ENCODE assay signal across 23 cellular contexts in the genomic region with DNA sequence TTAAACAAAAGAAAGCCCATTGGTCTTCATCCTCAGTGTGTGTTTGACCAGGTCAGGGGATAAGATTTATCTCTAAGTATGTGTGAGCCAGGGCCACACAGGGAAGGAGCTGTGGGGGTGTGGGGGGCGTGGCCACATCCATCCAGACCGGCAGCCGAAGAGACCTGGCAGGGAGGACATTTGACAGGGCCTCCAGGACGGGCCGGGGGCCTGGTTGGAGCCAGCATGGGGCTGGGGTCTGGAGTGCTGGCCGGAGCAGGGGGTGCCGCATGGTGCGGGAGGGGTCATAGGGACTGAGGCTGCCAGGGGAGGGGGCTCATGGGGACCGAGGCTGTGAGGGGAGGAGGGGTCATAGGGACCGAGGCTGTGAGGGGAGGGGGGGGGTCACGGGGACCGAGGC. TPM values are rescaled to one million over a fixed set of nuclear protein-coding genes. Genes with fewer than 3 reads are reported as not detected.
DNase-seq lines count a peak whose midpoint lies in the region; ATAC-seq, FAIRE-seq and TF ChIP-seq lines count a peak whose summit lies in the region.
"Had no signal": no experiment of that assay in that cellular context is flagged by ENCODE, and none has a peak within 500 bp of the region (broad histone marks: within the 10 kb centered on the region; RNA-seq: fewer than 3 reads in every experiment).

No MANE protein-coding gene starts in this region.

- H3K36me3 Mint-ChIP-seq in nephron progenitor cell (ENCODE audit: low read depth) = no peaks in the 10 kb centered on the region
- H3K36me3 Mint-ChIP-seq: CD8-positive, alpha-beta T cell had no signal

- H3K4me3 ChIP-seq in heart right ventricle = no peak overlapping the region
- no peak overlapping the region for H3K4me3 ChIP-seq in A549
- H3K4me3 ChIP-seq in IMR-90 (ENCODE audit: insufficient read depth, low read depth, low read length) = no peak overlapping the region
- H3K4me3 ChIP-seq: MG63 had no signal

- in situ Hi-C loops in IMR-90 (cut with MboI; ENCODE audit: low sequenced_read_pairs) = no loop called here

- H3K27me3 Mint-ChIP-seq in nephron progenitor cell (ENCODE audit: low read depth, poor library complexity) = no peaks in the 10 kb centered on the region

- no peaks in the 10 kb centered on the region for H3K9me3 Mint-ChIP-seq in nephron progenitor cell
- H3K9me3 Mint-ChIP-seq: CD8-positive, alpha-beta T cell had no signal

- H3K4me1 ChIP-seq in heart right ventricle (peaks cover 0 to 26% (median 11%) of the 10 kb centered on the region in 9 donors), A549 (peaks cover 18% of the 10 kb centered on the region), IMR-90 (ENCODE audit: control insufficient read depth, insufficient read depth, low read length) (peaks cover 9% of the 10 kb centered on the region)
- H3K4me1 ChIP-seq: Caco-2 had no signal

- FAIRE-seq in A549 (lab: Jason Lieb, UNC) = no peak
- FAIRE-seq: A204.1, G401.6 had no signal

- H4K5ac ChIP-seq in IMR-90 (ENCODE audit: low read depth, low read length) = no peak overlapping the region

- H2AK5ac ChIP-seq in IMR-90 (ENCODE audit: low read depth, low read length) = no peak overlapping the region

- H3K36me3 ChIP-seq in heart right ventricle = peaks cover 0 to 91% (median 32%) of the 10 kb centered on the region in 9 donors
- H3K36me3 ChIP-seq in IMR-90 (ENCODE audit: control insufficient read depth, insufficient read depth, low read length) = peaks cover 32% of the 10 kb centered on the region
- H3K36me3 ChIP-seq: MG63 had no signal

- H2BK120ac ChIP-seq in IMR-90 (ENCODE audit: low read depth, low read length) = no peak overlapping the region

- dilution Hi-C loops in IMR-90 (cut with HindIII; ENCODE audit: low sequenced_read_pairs, unreplicated experiment) = no loop called here

- H3K9ac ChIP-seq in IMR-90 (ENCODE audit: low read depth, low read length) = no peak overlapping the region

- H3K4me1 Mint-ChIP-seq in nephron progenitor cell = peaks cover 9% of the 10 kb centered on the region

- H3K27ac ChIP-seq in heart right ventricle (no peak overlapping the region), A549 (peak overlapping the region; percentile 68 to 87), IMR-90 (ENCODE audit: insufficient read depth, low read length) (no peak overlapping the region)
- H3K27ac ChIP-seq: C4-2B, HL-60 had no signal

- no peak overlapping the region for H3K18ac ChIP-seq in IMR-90 (ENCODE audit: low read depth, low read length)

- H2AFZ ChIP-seq in IMR-90 (replicated peaks; ENCODE audit: low read length, poor library complexity) = no peak overlapping the region

- H4K20me1 ChIP-seq in IMR-90 (ENCODE audit: insufficient read depth, low read length) = peaks cover 30% of the 10 kb centered on the region

- BruUV-seq in IMR-90 (replicated peaks; lab: Mats Ljungman, UMichigan) = no TSS peak

- H3K14ac ChIP-seq in IMR-90 (replicated peaks; ENCODE audit: low read depth, low read length) = no peak overlapping the region

- ATAC-seq in left cardiac atrium = no peak
- no peak for ATAC-seq in heart right ventricle
- ATAC-seq in A549 = no peak
- ATAC-seq in IMR-90 (ENCODE audit: low read depth) = no peak
- ATAC-seq in GM19328 (IDR thresholded peaks at IDR 0.05; ENCODE audit: unreplicated experiment) = no peak
- no peak for ATAC-seq in GM21447 (IDR thresholded peaks at IDR 0.05; ENCODE audit: unreplicated experiment)
- no peak for ATAC-seq in HG03097 (IDR thresholded peaks at IDR 0.05; ENCODE audit: low FRiP score, unreplicated experiment)
- ATAC-seq: CD8-positive, alpha-beta T cell had no signal

- H3K27me3 ChIP-seq in heart right ventricle (no peaks in the 10 kb centered on the region), IMR-90 (ENCODE audit: control insufficient read depth, insufficient read depth, low read length) (no peaks in the 10 kb centered on the region)
- H3K27me3 ChIP-seq: MG63 had no signal

- peaks cover 4 to 63% of the 10 kb centered on the region in 2 experiments; a peak in 3 of 4 replicates for H3K79me1 ChIP-seq in IMR-90 (ENCODE audit: low read depth in 1 of 2, low read length in 2 of 2)

- no peak overlapping the region; the same call in 2 of the 3 replicates for H3K4me2 ChIP-seq in A549
- no peak overlapping the region for H3K4me2 ChIP-seq in IMR-90 (ENCODE audit: low read depth, low read length)

- peaks cover 10% of the 10 kb centered on the region for H3K9me1 ChIP-seq in IMR-90 (ENCODE audit: insufficient read depth, low read length)

- TF ChIP-seq RAD21 in A549 (conservative IDR thresholded peaks at IDR 0.05 in 1 of 2, IDR thresholded peaks at IDR 0.05 in 1 of 2) (no peak), IMR-90 (IDR thresholded peaks at IDR 0.05; ENCODE audit: low read length) (no peak)

- intact Hi-C loops in left cardiac atrium (cut with DNase I) (no loop called here), heart right ventricle (cut with DNase I) (loop anchor here in 1 of 10 donors (5.0 kb wide), 1 partner anchor 988 kb away; no protein-coding TSS in a partner anchor), IMR-90 (cut with micrococcal nuclease) (no loop called here)

- TF ChIP-seq CTCF in heart right ventricle (IDR thresholded peaks at IDR 0.05) (no peak), A549 (IDR thresholded peaks at IDR 0.05) (no peak), IMR-90 (conservative IDR thresholded peaks at IDR 0.05; ENCODE audit: low read depth, low read length) (no peak), nephron progenitor cell (IDR thresholded peaks at IDR 0.05) (no peak)

- H3K56ac ChIP-seq in IMR-90 (ENCODE audit: extremely low read depth, insufficient read depth, low read length) = no peak overlapping the region

- peak overlapping the region; percentile 17 for H2BK5ac ChIP-seq in IMR-90 (ENCODE audit: low read depth, low read length, poor library complexity, severe bottlenecking)

- no peak overlapping the region for H2AK9ac ChIP-seq in IMR-90 (replicated peaks; ENCODE audit: low read depth, low read length, poor library complexity)

- CTCF ChIA-PET in A549 (lab: Yijun Ruan, JAX) (interaction anchor here (0.5 to 3.0 kb wide), 4 partner anchors 11 to 338 kb away, joined by 3 to 13 read pairs (median 7); no protein-coding TSS in a partner anchor), IMR-90 (lab: Yijun Ruan, JAX) (no interaction called here)

- no peak overlapping the region for H4K8ac ChIP-seq in IMR-90 (ENCODE audit: low read depth in 2 of 2, low read length in 2 of 2)

- H3K4ac ChIP-seq in IMR-90 (ENCODE audit: low read depth, low read length) = no peak overlapping the region

- 67 to 73% methylated on average over 10 to 12 of the region's 12 CpGs for WGBS in heart right ventricle, 2 donors
- 92% methylated on average over 2 of the region's 12 CpGs for WGBS in A549 (ENCODE audit: missing lambda C conversion rate)
- WGBS in IMR-90 (ENCODE audit: extremely low coverage in 2 of 2, insufficient read length in 1 of 2), 2 experiments = 73% methylated on average over 9 of the region's 12 CpGs; no CpG with 5 or more reads in 1 of the 2 experiments

- no peak overlapping the region for H4K91ac ChIP-seq in IMR-90 (ENCODE audit: insufficient read depth, low read depth, low read length)

- no peak overlapping the region for H3K23ac ChIP-seq in IMR-90 (ENCODE audit: low read depth, low read length)

- no peaks in the 10 kb centered on the region for H3K9me3 ChIP-seq in heart right ventricle
- H3K9me3 ChIP-seq in A549 = no peaks in the 10 kb centered on the region
- H3K9me3 ChIP-seq in IMR-90 (ENCODE audit: control insufficient read depth, insufficient read depth, low read length) = no peaks in the 10 kb centered on the region
- H3K9me3 ChIP-seq: Caco-2, MG63 had no signal

- peak; percentile 14 for DNase-seq in left cardiac atrium
- no peak for DNase-seq in heart right ventricle
- DNase-seq in A549 (ENCODE audit: low read depth in 1 of 2, low spot score in 1 of 2) = no peak
- no peak for DNase-seq in IMR-90
- DNase-seq in nephron progenitor cell = peak; percentile 38
- DNase-seq: AML-193, Caco-2, GOT3, Kasumi-1, MG63, NCI-H2081, NCI-H2227 treated with DMSO at 0.1 percent for 48 hours, NCI-H69, RPMI8226, SHP77 treated with DMSO at 0.1 percent for 48 hours had no signal

- H3K27ac Mint-ChIP-seq in nephron progenitor cell = no peak overlapping the region
- H3K27ac Mint-ChIP-seq: CD8-positive, alpha-beta T cell had no signal

- no peak overlapping the region for H2BK20ac ChIP-seq in IMR-90 (ENCODE audit: low read depth, low read length)

- TF ChIP-seq POLR2A in A549 (IDR thresholded peaks at IDR 0.05; ENCODE audit: low read length) (no peak), IMR-90 (IDR thresholded peaks at IDR 0.05; ENCODE audit: low read depth, low read length) (no peak)

- no peak for TF ChIP-seq EP300 in A549 (IDR thresholded peaks at IDR 0.05)

- no peak overlapping the region for H3K4me3 Mint-ChIP-seq in nephron progenitor cell
- H3K4me3 Mint-ChIP-seq: CD8-positive, alpha-beta T cell had no signal

- POLR2A ChIA-PET in A549 (lab: Yijun Ruan, JAX) = no interaction called here
- POLR2A ChIA-PET in IMR-90 (lab: Charles Lee; ENCODE audit: unreplicated experiment) = no interaction called here

- H2BK15ac ChIP-seq in IMR-90 (ENCODE audit: low read depth, low read length) = no peak overlapping the region

RNA-seq across cellular contexts. Expression of a gene that starts 20.4 kb away (rescaled TPM):
- total RNA-seq in left cardiac atrium (1 to 10 TPM; 4.3 to 6.1 TPM), heart right ventricle (1 to 10 TPM in 5 of 10 donors, under 1 TPM in 5; 0.42 to 8.9 (median 0.99) TPM), IMR-90 (2012; rRNA removed) (0.18 and 0.28 TPM in 2 replicates)
- polyA plus RNA-seq in heart right ventricle (1 to 10 TPM; 1.0 to 1.4 TPM), A549 (2011; rRNA removed) (0.06 and 0.07 TPM in 2 replicates), A549 (2017; fragmentation: RNase III; extraction: RNeasy Plus Mini Kit Qiagen cat#74134 plus additional on column Dnase treatment) (0.04 TPM in 1 of 3 replicates, not detected in the others), IMR-90 (2012; rRNA removed) (0.04 TPM in 1 of 2 replicates, not detected in the other)
- 0.07 and 0.10 TPM in 2 replicates for polyA plus RNA-seq in A549 (2012; cell fraction: cytosol; rRNA removed)
- 0.16 TPM in 1 of 2 replicates, not detected in the other for polyA plus RNA-seq in A549 (2012; cell fraction: nucleus; rRNA removed)
- not detected in 2 replicates for polyA minus RNA-seq in A549 (2011; rRNA and poly(A)+ RNA removed)
- 0.04 TPM in 1 of 2 replicates, not detected in the other for polyA plus RNA-seq in IMR-90 (2012; cell fraction: cytosol; rRNA removed)
- polyA plus RNA-seq in IMR-90 (2012; cell fraction: nucleus; rRNA removed; ENCODE audit: low replicate concordance) = 0.33 and 0.40 TPM in 2 replicates
- total RNA-seq: Caco-2 had no signal

RNA-seq across cellular contexts. Expression of a gene that starts 21.2 kb away (rescaled TPM):
- 10 to 100 TPM; 55.1 to 64.3 TPM for total RNA-seq in left cardiac atrium
- total RNA-seq in heart right ventricle = 10 to 100 TPM; 57.4 to 83.2 (median 68.8) TPM
- 10 to 100 TPM; 28.2 to 40.7 TPM for polyA plus RNA-seq in heart right ventricle
- 5.5 and 8.6 TPM in 2 replicates for polyA plus RNA-seq in A549 (2011; rRNA removed)
- polyA plus RNA-seq in A549 (2012; cell fraction: cytosol; rRNA removed) = 24.3 and 29.2 TPM in 2 replicates
- polyA plus RNA-seq in A549 (2012; cell fraction: nucleus; rRNA removed) = 26.9 and 28.9 TPM in 2 replicates
- polyA plus RNA-seq in A549 (2017; fragmentation: RNase III; extraction: RNeasy Plus Mini Kit Qiagen cat#74134 plus additional on column Dnase treatment) = 29.0 to 32.8 TPM (median 30.5 TPM) in 3 replicates
- 6.7 and 19.2 TPM in 2 replicates for polyA minus RNA-seq in A549 (2011; rRNA and poly(A)+ RNA removed)
- 25.5 and 34.4 TPM in 2 replicates for total RNA-seq in IMR-90 (2012; rRNA removed)
- 33.3 and 44.5 TPM in 2 replicates for polyA plus RNA-seq in IMR-90 (2012; rRNA removed)
- 29.2 and 50.1 TPM in 2 replicates for polyA plus RNA-seq in IMR-90 (2012; cell fraction: cytosol; rRNA removed)
- 24.5 and 49.2 TPM in 2 replicates for polyA plus RNA-seq in IMR-90 (2012; cell fraction: nucleus; rRNA removed; ENCODE audit: low replicate concordance)

RNA-seq across cellular contexts. Expression of a gene that starts 53.1 kb away (rescaled TPM):
- total RNA-seq in left cardiac atrium (100 to 1,000 TPM; 698 to 715 TPM), heart right ventricle (100 to 1,000 TPM; 653 to 857 (median 758) TPM), IMR-90 (2012; rRNA removed) (119 and 121 TPM in 2 replicates)
- polyA plus RNA-seq in heart right ventricle (1,000 to 10,000 TPM in 1 of 2 donors, 100 to 1,000 TPM in 1; 679 to 1,254 TPM), A549 (2011; rRNA removed) (171 and 183 TPM in 2 replicates), A549 (2017; fragmentation: RNase III; extraction: RNeasy Plus Mini Kit Qiagen cat#74134 plus additional on column Dnase treatment) (191 to 231 TPM (median 216 TPM) in 3 replicates), IMR-90 (2012; rRNA removed) (407 and 444 TPM in 2 replicates)
- polyA plus RNA-seq in A549 (2012; cell fraction: cytosol; rRNA removed) = 223 and 303 TPM in 2 replicates
- 251 and 276 TPM in 2 replicates for polyA plus RNA-seq in A549 (2012; cell fraction: nucleus; rRNA removed)
- 235 and 240 TPM in 2 replicates for polyA minus RNA-seq in A549 (2011; rRNA and poly(A)+ RNA removed)
- 218 and 593 TPM in 2 replicates for polyA plus RNA-seq in IMR-90 (2012; cell fraction: cytosol; rRNA removed)
- polyA plus RNA-seq in IMR-90 (2012; cell fraction: nucleus; rRNA removed; ENCODE audit: low replicate concordance) = 457 and 800 TPM in 2 replicates

Comparison
In these comparisons a context has a peak if more than half of its experiments do, and no peak if none do; other contexts are left out.
1. DNase-seq: peak in left cardiac atrium (single experiment) and nephron progenitor cell (single experiment); none in heart right ventricle (0 of 2), A549 (0 of 2) and IMR-90 (single experiment).
2. H3K27ac ChIP-seq: peak in A549 (2 of 2); none in heart right ventricle (0 of 10) and IMR-90 (single experiment).